Comparison of ENCODE assay signal across 8 cellular contexts in the genomic region with DNA sequence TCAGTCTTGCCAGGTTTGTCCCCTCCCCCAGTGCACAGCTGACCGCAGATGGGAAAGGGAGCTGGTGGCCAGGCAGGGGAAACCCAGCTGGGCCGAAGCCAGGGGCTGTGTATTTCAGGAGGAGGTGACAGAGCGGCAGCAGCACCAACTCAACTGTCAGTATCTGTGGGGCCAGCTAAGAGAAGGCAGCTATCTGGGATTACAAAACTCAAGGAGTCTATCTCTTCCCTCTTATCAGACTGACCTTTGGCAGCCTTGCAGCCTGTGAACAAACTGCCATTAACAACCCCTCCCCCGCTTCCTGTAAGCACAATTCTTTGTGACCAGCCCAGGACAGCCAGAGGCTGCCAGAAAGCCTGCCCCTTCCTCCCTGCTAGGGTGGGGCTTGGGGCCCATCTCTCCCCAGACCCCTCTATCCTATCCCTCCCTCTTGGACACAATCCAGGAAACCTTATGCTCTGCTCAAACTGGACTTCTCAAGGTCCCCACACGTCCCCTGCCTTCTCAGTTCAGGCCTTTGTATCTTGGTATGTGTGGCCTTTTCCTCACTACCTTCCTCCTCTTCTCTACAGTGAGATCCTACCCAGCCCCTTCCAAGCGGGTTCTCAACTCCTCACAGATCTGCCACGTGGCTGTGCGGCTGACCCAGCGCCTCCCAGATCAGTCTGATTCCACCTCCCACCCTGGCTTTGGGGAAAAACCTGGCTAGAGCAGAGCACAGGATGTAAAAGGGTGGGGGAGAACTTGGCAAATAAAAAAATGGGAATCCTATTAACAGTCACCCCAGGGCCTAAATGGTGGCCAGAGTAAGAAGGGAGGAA. TPM values are rescaled to one million over a fixed set of nuclear protein-coding genes. Genes with fewer than 3 reads are reported as not detected.
DNase-seq lines count a peak whose midpoint lies in the region; ATAC-seq and TF ChIP-seq lines count a peak whose summit lies in the region.

No MANE protein-coding gene starts in this region.

- no peak for TF ChIP-seq CTCF in HFF-Myc (IDR thresholded peaks at IDR 0.05; ENCODE audit: low read depth, low read length, missing control alignments)
- no peak for TF ChIP-seq CTCF in omental fat pad (IDR thresholded peaks at IDR 0.05)

- H3K9me3 Mint-ChIP-seq in activated naive CD4-positive, alpha-beta T cell treated with anti-CD3 and anti-CD28 coated beads, Interleukin-2, amount 10 ng/mL, durations not matched to agents 7 days and 5 days, result no peaks in the 10 kb centered on the region

- H3K27ac Mint-ChIP-seq in activated naive CD4-positive, alpha-beta T cell treated with anti-CD3 and anti-CD28 coated beads, Interleukin-2, amount 10 ng/mL, durations not matched to agents 7 days and 5 days, result peak overlapping the region; percentile 21

- peaks cover 53% of the 10 kb centered on the region for H3K4me1 Mint-ChIP-seq in activated naive CD4-positive, alpha-beta T cell treated with anti-CD3 and anti-CD28 coated beads, Interleukin-2, amount 10 ng/mL, durations not matched to agents 7 days and 5 days

- H3K4me3 Mint-ChIP-seq in activated naive CD4-positive, alpha-beta T cell treated with anti-CD3 and anti-CD28 coated beads, Interleukin-2, amount 10 ng/mL, durations not matched to agents 7 days and 5 days, result no peak overlapping the region

- peak; percentile 94 for DNase-seq in ELF-1 (ENCODE audit: low read depth, low spot score)
- DNase-seq in HFF-Myc (ENCODE audit: extremely low read depth, low read depth), result peak; percentile 68
- peak; percentile 95 for DNase-seq in NOMO-1 treated with dmso at 0.1 percent for 144 hours (lab: John Stamatoyannopoulos, UW; ENCODE audit: unreplicated experiment)
- DNase-seq in activated naive CD4-positive, alpha-beta T cell treated with anti-CD3 and anti-CD28 coated beads, Interleukin-2, amount 10 ng/mL, durations not matched to agents 7 days and 5 days, result no peak
- peak; percentile 97 for DNase-seq in glomerular visceral epithelial cell (ENCODE audit: extremely low spot score)
- peak; percentile 82 for DNase-seq in omental fat pad (ENCODE audit: low spot score)

- H3K4me3 ChIP-seq in HFF-Myc (replicated peaks; ENCODE audit: low read depth, low read length), result no peak overlapping the region

- CTCF ChIA-PET in activated naive CD4-positive, alpha-beta T cell treated with anti-CD3 and anti-CD28 coated beads, Interleukin-2, amount 10 ng/mL, durations not matched to agents 7 days and 5 days (lab: Charles Lee), result no interaction called here

- ATAC-seq in omental fat pad (ENCODE audit: low FRiP score), result peak; percentile 89
- no peak for ATAC-seq in GM21526 (IDR thresholded peaks at IDR 0.05; ENCODE audit: low FRiP score, unreplicated experiment)
- ATAC-seq in HG03571 (IDR thresholded peaks at IDR 0.05; ENCODE audit: unreplicated experiment), result no peak

- H3K36me3 Mint-ChIP-seq in activated naive CD4-positive, alpha-beta T cell treated with anti-CD3 and anti-CD28 coated beads, Interleukin-2, amount 10 ng/mL, durations not matched to agents 7 days and 5 days, result peaks cover 5% of the 10 kb centered on the region

- no peaks in the 10 kb centered on the region for H3K27me3 Mint-ChIP-seq in activated naive CD4-positive, alpha-beta T cell treated with anti-CD3 and anti-CD28 coated beads, Interleukin-2, amount 10 ng/mL, durations not matched to agents 7 days and 5 days

RNA-seq across cellular contexts. Expression of a gene that starts 10.5 kb away (rescaled TPM):
- total RNA-seq in omental fat pad, result 10 to 100 TPM in 3 of 4 donors, 1 to 10 TPM in 1; 9.6 to 31.7 (median 17.8) TPM

RNA-seq across cellular contexts. Expression of a gene that starts 26.0 kb away (rescaled TPM):
- 10 to 100 TPM in 3 of 4 donors, 1 to 10 TPM in 1; 7.3 to 17.3 (median 12.8) TPM for total RNA-seq in omental fat pad
